In the genomic region with DNA sequence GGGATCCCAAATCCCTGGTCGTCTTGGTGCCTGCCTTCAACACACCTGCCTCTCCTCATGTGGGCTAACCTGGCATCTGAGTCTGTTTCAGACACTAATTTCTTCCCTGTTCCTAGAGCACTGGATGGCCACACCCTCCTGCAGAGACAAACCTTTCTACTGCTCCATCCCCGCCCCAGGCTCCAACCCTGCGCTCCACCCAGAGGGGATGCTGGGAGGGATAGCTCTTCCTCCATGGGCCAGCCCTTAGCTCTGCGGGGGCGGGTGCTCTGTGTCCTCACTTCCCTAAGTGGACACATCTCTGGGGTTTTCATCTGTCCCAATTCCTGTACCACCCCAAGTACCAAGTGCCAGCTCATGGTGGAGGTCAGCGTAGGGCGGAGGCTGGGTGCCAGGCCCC, we compare ENCODE assay signal across 22 cellular contexts. TPM values are rescaled to one million over a fixed set of nuclear protein-coding genes. Genes with fewer than 3 reads are reported as not detected.
"Had no signal": no experiment of that assay in that cellular context is flagged by ENCODE, and none has a peak within 500 bp of the region (broad histone marks: within the 10 kb centered on the region; RNA-seq: fewer than 3 reads in every experiment).

No MANE protein-coding gene starts in this region.

- H3K27me3 ChIP-seq: colonic mucosa, hepatocyte, sigmoid colon, testis, upper lobe of left lung had no signal

- H2AFZ ChIP-seq: hepatocyte, parathyroid adenoma had no signal

- H3K36me3 Mint-ChIP-seq: brain; stimulated activated memory B cell treated with anti-CD40 and anti-IgM and Interleukin-4, amounts not matched to agents 10 μg/mL and 1 μg/mL and 100 μg/mL, for 72 hours; T-cell had no signal

- H3K27ac ChIP-seq: colonic mucosa, foreskin keratinocyte, hepatocyte, parathyroid adenoma, sigmoid colon, testis, upper lobe of left lung had no signal

- H3K4me2 ChIP-seq: hepatocyte had no signal

- H3K27ac Mint-ChIP-seq: activated B cell treated with CpG ODN at 0.5 μM for 24 hours; activated CD8-positive, alpha-beta T cell treated with anti-CD3 and anti-CD28 coated beads for 36 hours; activated naive CD8-positive, alpha-beta T cell treated with anti-CD3 and anti-CD28 coated beads, Interleukin-2, amount 50 U/mL, for 24 hours; activated T-cell treated with anti-CD3 and anti-CD28 coated beads, Interleukin-2, amount 50 U/mL, for 24 hours; activated T-helper 2 cell treated with anti-CD3 and anti-CD28 coated beads, Interferon-gamma antibody, Interleukin-2, Interleukin-4, amounts not matched to agents 10 μg/mL and 5 μg/mL and 100 μg/mL, durations not matched to agents 14 hours and 24 hours and 36 hours; brain; stimulated activated memory B cell treated with anti-CD40 and anti-IgM and Interleukin-4, amounts not matched to agents 10 μg/mL and 1 μg/mL and 100 μg/mL, for 72 hours; T-cell had no signal

- H3K4me3 Mint-ChIP-seq: activated B cell treated with CpG ODN at 0.5 μM for 24 hours; activated CD8-positive, alpha-beta T cell treated with anti-CD3 and anti-CD28 coated beads for 36 hours; activated naive CD8-positive, alpha-beta T cell treated with anti-CD3 and anti-CD28 coated beads, Interleukin-2, amount 50 U/mL, for 24 hours; activated T-cell treated with anti-CD3 and anti-CD28 coated beads, Interleukin-2, amount 50 U/mL, for 24 hours; brain; central memory CD8-positive, alpha-beta T cell; neural crest cell; stimulated activated memory B cell treated with anti-CD40 and anti-IgM and Interleukin-4, amounts not matched to agents 10 μg/mL and 1 μg/mL and 100 μg/mL, for 72 hours; T-cell had no signal

- H3K9me3 Mint-ChIP-seq: activated B cell treated with CpG ODN at 0.5 μM for 24 hours; activated CD8-positive, alpha-beta T cell treated with anti-CD3 and anti-CD28 coated beads for 36 hours; activated naive CD8-positive, alpha-beta T cell treated with anti-CD3 and anti-CD28 coated beads, Interleukin-2, amount 50 U/mL, for 24 hours; activated T-cell treated with anti-CD3 and anti-CD28 coated beads, Interleukin-2, amount 50 U/mL, for 24 hours; activated T-helper 2 cell treated with anti-CD3 and anti-CD28 coated beads, Interferon-gamma antibody, Interleukin-2, Interleukin-4, amounts not matched to agents 10 μg/mL and 5 μg/mL and 100 μg/mL, durations not matched to agents 14 hours and 24 hours and 36 hours; central memory CD8-positive, alpha-beta T cell; neural crest cell; stimulated activated memory B cell treated with anti-CD40 and anti-IgM and Interleukin-4, amounts not matched to agents 10 μg/mL and 1 μg/mL and 100 μg/mL, for 72 hours; T-cell had no signal

- H3K36me3 ChIP-seq: colonic mucosa, sigmoid colon, upper lobe of left lung had no signal

- H3K4me1 Mint-ChIP-seq: brain; central memory CD8-positive, alpha-beta T cell; neural crest cell had no signal

- H3K4me1 ChIP-seq: colonic mucosa, foreskin keratinocyte, parathyroid adenoma, testis had no signal

- H3K9me3 ChIP-seq: colonic mucosa, sigmoid colon, testis, upper lobe of left lung had no signal

- H3K79me2 ChIP-seq: hepatocyte, parathyroid adenoma had no signal

- DNase-seq: activated B cell treated with CpG ODN at 0.5 μM for 24 hours; activated CD4-positive, alpha-beta T cell treated with anti-CD3 and anti-CD28 coated beads for 4 hours; activated CD8-positive, alpha-beta T cell treated with anti-CD3 and anti-CD28 coated beads for 36 hours; activated naive CD4-positive, alpha-beta T cell treated with Interleukin-2 at 50 U/mL for 16 hours; activated naive CD8-positive, alpha-beta T cell treated with anti-CD3 and anti-CD28 coated beads, Interleukin-2, amount 50 U/mL, for 24 hours; activated T-cell treated with anti-CD3 and anti-CD28 coated beads, Interleukin-2, amount 50 U/mL, for 24 hours; anterior cingulate cortex; colonic mucosa; foreskin keratinocyte; mammary epithelial cell; sigmoid colon; stimulated activated CD4-positive, alpha-beta T cell treated with anti-CD3 and anti-CD28 coated beads, Interleukin-4, amount 100 ng/mL, for 4 hours; T-cell; testis; upper lobe of left lung had no signal

- ATAC-seq: activated CD8-positive, alpha-beta T cell treated with anti-CD3 and anti-CD28 coated beads for 36 hours; activated naive CD8-positive, alpha-beta T cell treated with anti-CD3 and anti-CD28 coated beads, Interleukin-2, amount 50 U/mL, for 24 hours; foreskin keratinocyte; stimulated activated memory B cell treated with anti-CD40 and anti-IgM and Interleukin-4, amounts not matched to agents 10 μg/mL and 1 μg/mL and 100 μg/mL, for 72 hours; T-cell had no signal

- H3K9ac ChIP-seq: parathyroid adenoma had no signal

- H3K4me3 ChIP-seq: colonic mucosa, hepatocyte, sigmoid colon, testis, upper lobe of left lung had no signal

RNA-seq across cellular contexts. Expression of a gene that starts 11.0 kb away (rescaled TPM):
- total RNA-seq: activated B cell treated with CpG ODN at 0.5 μM for 24 hours had no signal
